In genomic region chr13:39616087-39616694, GRCh38 we compare ENCODE assay signal across 8 cellular contexts. TPM values are rescaled to one million over a fixed set of nuclear protein-coding genes. Genes with fewer than 3 reads are reported as not detected.
DNase-seq lines count a peak whose midpoint lies in the region; ATAC-seq, FAIRE-seq and TF ChIP-seq lines count a peak whose summit lies in the region.

No MANE protein-coding gene starts in this region.

- no peaks in the 10 kb centered on the region for H3K79me2 ChIP-seq in GM12878 (ENCODE audit: control insufficient read depth, insufficient read depth, low read length)

- SMC1A ChIA-PET in GM12878 (lab: Charles Lee; ENCODE audit: uncharacterized antibody, unreplicated experiment): interaction anchor here (0.6 to 1.7 kb wide), 42 partner anchors 10 to 1067 kb away, joined by 3 to 30 read pairs (median 4); no protein-coding TSS in a partner anchor

- peak; percentile 73 for TF ChIP-seq RAD21 in GM12878 (IDR thresholded peaks at IDR 0.05; ENCODE audit: insufficient read depth, low read depth, low read length)

- H3K27ac Mint-ChIP-seq in Calu3 (ENCODE audit: unreplicated experiment): no peak overlapping the region

- H3K27me3 ChIP-seq in Peyer's patch: no peaks in the 10 kb centered on the region
- H3K27me3 ChIP-seq in GM12878 (replicated peaks in 1 of 2; ENCODE audit: control insufficient read depth in 2 of 2, insufficient read depth in 2 of 2, low read length in 1 of 2): no peaks in the 10 kb centered on the region
- no peaks in the 10 kb centered on the region for H3K27me3 ChIP-seq in small intestine (ENCODE audit: control insufficient read depth in 2 of 2, insufficient read depth in 2 of 2, low read length in 2 of 2)

- intact Hi-C loops in Calu3 (cut with micrococcal nuclease; ENCODE audit: unreplicated experiment) (no loop called here), GM12878 (cut with micrococcal nuclease; ENCODE audit: unreplicated experiment) (loop anchor here (1.0 kb wide), 2 partner anchors 342 to 565 kb away; no protein-coding TSS in a partner anchor)

- no peak overlapping the region for H3K4me2 ChIP-seq in GM12878 (ENCODE audit: control insufficient read depth, insufficient read depth)

- no peak overlapping the region for H3K9ac ChIP-seq in GM12878 (ENCODE audit: control insufficient read depth, insufficient read depth, low read length)

- no TSS peak for BruUV-seq in Calu3 (replicated peaks; lab: Mats Ljungman, UMichigan)
- no TSS peak for BruUV-seq in GM12878 (replicated peaks; lab: Mats Ljungman, UMichigan)

- H3K36me3 Mint-ChIP-seq in Calu3 (ENCODE audit: insufficient read depth, unreplicated experiment): no peaks in the 10 kb centered on the region

- TF ChIP-seq EP300 in GM12878 (IDR thresholded peaks at IDR 0.05; ENCODE audit: borderline replicate concordance in 1 of 2, control insufficient read depth in 1 of 2, low read depth in 2 of 2, low read length in 2 of 2): no peak

- WGBS in GM12878 (ENCODE audit: insufficient coverage, insufficient replicate concordance, low lambda C conversion rate, missing lambda C conversion rate): 25% methylated on average over 10 of the region's 10 CpGs
- 32 to 36% (median 34%) methylated on average over 10 of the region's 10 CpGs for WGBS in small intestine, 3 donors

- TF ChIP-seq CTCF in Calu3 (IDR thresholded peaks at IDR 0.05; ENCODE audit: unreplicated experiment) (peak; percentile 38), LNCAP (IDR thresholded peaks at IDR 0.05) (peak; percentile 73), Peyer's patch (IDR thresholded peaks at IDR 0.05) (peak; percentile 19 to 78 (median 62)), GM12878 (IDR thresholded peaks at IDR 0.05 in 2 of 3, conservative IDR thresholded peaks at IDR 0.05 in 1 of 3; ENCODE audit: control insufficient read depth in 2 of 3, extremely low read depth in 1 of 3, insufficient read depth in 1 of 3, low read depth in 3 of 3, low read length in 3 of 3) (peak; percentile 80 to 93 (median 84))

- H3K27ac ChIP-seq in Peyer's patch (no peak overlapping the region), GM12878 (ENCODE audit: control insufficient read depth, insufficient read depth) (no peak overlapping the region), small intestine (ENCODE audit: low read depth in 1 of 2, low read length in 1 of 2) (no peak overlapping the region)

- DNase-seq in Calu3 (peak; percentile 29), Peyer's patch (peak in 1 of 3 donors; percentile 54), GM12878 (ENCODE audit: low read depth, low spot score) (no peak), hypothalamus (lab: John Stamatoyannopoulos, UW) (peak in 27 of 51 donors; percentile 1 to 62 (median 25)), small intestine (peak; percentile 41)

- H3K4me3 Mint-ChIP-seq in Calu3 (ENCODE audit: low read depth, unreplicated experiment): no peak overlapping the region

- no peaks in the 10 kb centered on the region for H3K9me3 ChIP-seq in Peyer's patch
- no peaks in the 10 kb centered on the region for H3K9me3 ChIP-seq in GM12878 (replicated peaks; ENCODE audit: control insufficient read depth, insufficient read depth, low read length)
- no peaks in the 10 kb centered on the region for H3K9me3 ChIP-seq in small intestine (ENCODE audit: control insufficient read depth, low read depth)

- in situ Hi-C loops in GM12878 (cut with MboI): no loop called here

- H3K9me3 Mint-ChIP-seq in Calu3 (ENCODE audit: low read depth, unreplicated experiment): no peaks in the 10 kb centered on the region

- POLR2A ChIA-PET in GM12878 (lab: Charles Lee): interaction anchor here (1.0 kb wide), 1 partner anchor 15 kb away, joined by 3 read pairs; no protein-coding TSS in a partner anchor

- no peak for TF ChIP-seq POLR2A in Peyer's patch (IDR thresholded peaks at IDR 0.05)
- no peak for TF ChIP-seq POLR2A in GM12878 (IDR thresholded peaks at IDR 0.05; ENCODE audit: low read depth, low read length)

- H3K4me3 ChIP-seq in Peyer's patch (no peak overlapping the region), GM12878 (no peak overlapping the region), small intestine (ENCODE audit: low read depth in 1 of 2, low read length in 2 of 2) (no peak overlapping the region)

- CTCF ChIA-PET in Calu3 (lab: Charles Lee): interaction anchor here (0.6 to 1.1 kb wide), 8 partner anchors 11 to 565 kb away, joined by 3 to 9 read pairs (median 3); partner anchors contain the start of gene LHFPL6
- CTCF ChIA-PET in GM12878 (lab: Yijun Ruan, JAX): interaction anchor here (0.6 to 3.0 kb wide), 81 partner anchors 9 to 1161 kb away, joined by 3 to 51 read pairs (median 4); partner anchors contain the start of genes COG6 and LHFPL6

- RAD21 ChIA-PET in GM12878 (lab: Charles Lee; ENCODE audit: unreplicated experiment): interaction anchor here (0.5 to 1.5 kb wide), 27 partner anchors 11 to 1763 kb away, joined by 3 to 24 read pairs (median 4); no protein-coding TSS in a partner anchor

- no peaks in the 10 kb centered on the region for H3K4me1 Mint-ChIP-seq in Calu3 (ENCODE audit: low read depth, unreplicated experiment)

- H3K4me1 ChIP-seq in Peyer's patch (no peaks in the 10 kb centered on the region), GM12878 (ENCODE audit: control insufficient read depth, insufficient read depth, low read length) (no peaks in the 10 kb centered on the region), small intestine (ENCODE audit: control insufficient read depth in 2 of 2, insufficient read depth in 1 of 2, low read depth in 1 of 2, low read length in 1 of 2) (no peaks in the 10 kb centered on the region)

- H2AFZ ChIP-seq in GM12878 (ENCODE audit: control insufficient read depth, low read depth, low read length): peak overlapping the region; percentile 34; the same call in 1 of the 2 replicates

- ATAC-seq in GM19452 (IDR thresholded peaks at IDR 0.05; ENCODE audit: unreplicated experiment) (peak; percentile 69), GM12878 (peak; percentile 94), HG03108 (IDR thresholded peaks at IDR 0.05; ENCODE audit: unreplicated experiment) (no peak)

- H4K20me1 ChIP-seq in GM12878 (ENCODE audit: control insufficient read depth, insufficient read depth): no peaks in the 10 kb centered on the region

- no peaks in the 10 kb centered on the region for H3K36me3 ChIP-seq in Peyer's patch
- H3K36me3 ChIP-seq in GM12878 (ENCODE audit: control insufficient read depth in 2 of 2, insufficient read depth in 2 of 2, low read length in 1 of 2): no peaks in the 10 kb centered on the region
- no peaks in the 10 kb centered on the region for H3K36me3 ChIP-seq in small intestine (ENCODE audit: control insufficient read depth in 2 of 2, insufficient read depth in 2 of 2, low read length in 2 of 2)

- H3K27me3 Mint-ChIP-seq in Calu3 (ENCODE audit: unreplicated experiment): peaks cover 13% of the 10 kb centered on the region

- peak; percentile 72 for FAIRE-seq in GM12878 (lab: Jason Lieb, UNC)
- FAIRE-seq in small intestine (lab: Jason Lieb, UNC): no peak

RNA-seq across cellular contexts. Expression of gene LHFPL6, which starts 13.2 kb away (rescaled TPM):
- 0.42 TPM in 1 of 2 replicates, not detected in the other for total RNA-seq in Calu3 (2022)
- 10 to 100 TPM in 1 of 4 donors, 1 to 10 TPM in 3; 1.8 to 14.2 (median 9.0) TPM for total RNA-seq in Peyer's patch
- total RNA-seq in GM12878 (2013; cell fraction: nucleolus; rRNA removed): 9.9 and 11.9 TPM in 2 replicates
- total RNA-seq in GM12878 (2014; rRNA removed): 0.27 and 0.40 TPM in 2 replicates
- 0.32 and 0.45 TPM in 2 replicates for total RNA-seq in GM12878 (2014; rRNA removed; fragmentation: Illumina TruSeq; extraction: Trizol)
- 0.23 and 0.90 TPM in 2 replicates for total RNA-seq in GM12878 (2021)
- 0.68 TPM for polyA plus RNA-seq in GM12878 (2011; ENCODE audit: low read depth)
- 4.6 and 4.9 TPM in 2 replicates for polyA plus RNA-seq in GM12878 (2011; rRNA removed)
- polyA plus RNA-seq in GM12878 (2011; cell fraction: cytosol; rRNA removed): 5.3 and 7.5 TPM in 2 replicates
- 2.4 and 2.5 TPM in 2 replicates for polyA plus RNA-seq in GM12878 (2011; cell fraction: nucleus; rRNA removed)
- 1.2 and 1.6 TPM in 2 replicates for polyA plus RNA-seq in GM12878 (2012)
- polyA plus RNA-seq in GM12878 (2014; fragmentation: Illumina TruSeq; extraction: Trizol): 0.62 and 0.68 TPM in 2 replicates
- polyA plus RNA-seq in GM12878 (2014; fragmentation: Nextera tagmentation; extraction: Ambion mirVana): under 1 TPM; 0.11 to 0.20 TPM
- polyA plus RNA-seq in GM12878 (2014; rRNA removed): 0.28 and 0.32 TPM in 2 replicates
- polyA plus RNA-seq in GM12878 (2016; fragmentation: Nextera tagmentation; extraction: Ambion mirVana): under 1 TPM; 0.42 to 0.45 TPM
- polyA minus RNA-seq in GM12878 (2011; rRNA and poly(A)+ RNA removed): 8.2 and 12.0 TPM in 2 replicates
- 1.1 and 1.7 TPM in 2 replicates for polyA minus RNA-seq in GM12878 (2011; cell fraction: cytosol; rRNA and poly(A)+ RNA removed)
- polyA minus RNA-seq in GM12878 (2011; cell fraction: nucleus; rRNA and poly(A)+ RNA removed): 9.9 and 18.2 TPM in 2 replicates
- polyA plus RNA-seq in small intestine: 10 to 100 TPM in 1 of 3 donors, 1 to 10 TPM in 1, under 1 TPM in 1; 0.22 to 19.9 (median 1.6) TPM

RNA-seq across cellular contexts. Expression of gene COG6, which starts 39.3 kb away (rescaled TPM):
- 23.7 and 26.6 TPM in 2 replicates for total RNA-seq in Calu3 (2022)
- 10 to 100 TPM; 11.1 to 61.9 (median 21.5) TPM for total RNA-seq in Peyer's patch
- 54.6 and 58.0 TPM in 2 replicates for total RNA-seq in GM12878 (2013; cell fraction: nucleolus; rRNA removed)
- total RNA-seq in GM12878 (2014; rRNA removed): 9.4 and 15.4 TPM in 2 replicates
- total RNA-seq in GM12878 (2014; rRNA removed; fragmentation: Illumina TruSeq; extraction: Trizol): 13.9 and 14.9 TPM in 2 replicates
- 15.9 and 23.4 TPM in 2 replicates for total RNA-seq in GM12878 (2021)
- polyA plus RNA-seq in GM12878 (2011; ENCODE audit: low read depth): 5.4 TPM
- 29.8 and 45.2 TPM in 2 replicates for polyA plus RNA-seq in GM12878 (2011; rRNA removed)
- 11.1 and 13.1 TPM in 2 replicates for polyA plus RNA-seq in GM12878 (2011; cell fraction: cytosol; rRNA removed)
- 14.7 and 16.4 TPM in 2 replicates for polyA plus RNA-seq in GM12878 (2011; cell fraction: nucleus; rRNA removed)
- 11.8 and 13.9 TPM in 2 replicates for polyA plus RNA-seq in GM12878 (2012)
- polyA plus RNA-seq in GM12878 (2014; fragmentation: Illumina TruSeq; extraction: Trizol): 12.6 and 17.8 TPM in 2 replicates
- polyA plus RNA-seq in GM12878 (2014; fragmentation: Nextera tagmentation; extraction: Ambion mirVana): 1 to 10 TPM; 4.5 to 5.3 TPM
- 9.0 and 9.8 TPM in 2 replicates for polyA plus RNA-seq in GM12878 (2014; rRNA removed)
- 10 to 100 TPM; 12.7 to 13.0 TPM for polyA plus RNA-seq in GM12878 (2016; fragmentation: Nextera tagmentation; extraction: Ambion mirVana)
- polyA minus RNA-seq in GM12878 (2011; rRNA and poly(A)+ RNA removed): 15.4 and 25.8 TPM in 2 replicates
- 7.8 and 10.5 TPM in 2 replicates for polyA minus RNA-seq in GM12878 (2011; cell fraction: cytosol; rRNA and poly(A)+ RNA removed)
- polyA minus RNA-seq in GM12878 (2011; cell fraction: nucleus; rRNA and poly(A)+ RNA removed): 28.0 and 46.0 TPM in 2 replicates
- polyA plus RNA-seq in small intestine: 10 to 100 TPM in 1 of 3 donors, 1 to 10 TPM in 2; 9.5 to 10.5 (median 9.6) TPM
